ENCODE assay signal across 28 cellular contexts in genomic region chr20:5767493-5768098, GRCh38. TPM values are rescaled to one million over a fixed set of nuclear protein-coding genes. Genes with fewer than 3 reads are reported as not detected.
A peak's percentile ranks its signal among the peaks of the same experiment; 100 is the strongest.
DNase-seq lines count a peak whose midpoint lies in the region; FAIRE-seq and TF ChIP-seq lines count a peak whose summit lies in the region.
"Had no signal": no experiment of that assay in that cellular context is flagged by ENCODE, and none has a peak within 500 bp of the region (broad histone marks: within the 10 kb centered on the region; RNA-seq: fewer than 3 reads in every experiment).

No MANE protein-coding gene starts in this region.

- H3K4me3 ChIP-seq in prostate gland (no peak overlapping the region), endodermal cell (ENCODE audit: low read length) (no peak overlapping the region)
- H3K4me3 ChIP-seq: esophagus muscularis mucosa, lower lobe of right lung, spleen had no signal

- 87% methylated on average over 9 of the region's 9 CpGs for WGBS in prostate gland
- WGBS in endodermal cell (ENCODE audit: insufficient coverage in 1 of 2, insufficient read length in 1 of 2), 2 experiments: 88 to 95% methylated on average over 9 of the region's 9 CpGs

- TF ChIP-seq CTCF in prostate gland (IDR thresholded peaks at IDR 0.05) (no peak), endodermal cell (conservative IDR thresholded peaks at IDR 0.05) (no peak)

- H3K36me3 ChIP-seq in prostate gland (no peaks in the 10 kb centered on the region), endodermal cell (ENCODE audit: control insufficient read depth, insufficient read depth, low read length) (no peaks in the 10 kb centered on the region)
- H3K36me3 ChIP-seq: BE2C, WERI-Rb-1 had no signal

- H3K27me3 Mint-ChIP-seq in endodermal cell (ENCODE audit: insufficient read depth): no peaks in the 10 kb centered on the region
- H3K27me3 Mint-ChIP-seq: activated naive CD8-positive, alpha-beta T cell treated with anti-CD3 and anti-CD28 coated beads, Interleukin-2, amount 10 ng/mL, durations not matched to agents 7 days and 5 days; effector memory CD8-positive, alpha-beta T cell; stimulated activated naive CD8-positive, alpha-beta T cell treated with anti-CD3 and anti-CD28 coated beads, Interleukin-15, amount 100 ng/mL, for 72 hours had no signal

- H3K4me3 Mint-ChIP-seq in endodermal cell: no peak overlapping the region
- H3K4me3 Mint-ChIP-seq: activated naive CD8-positive, alpha-beta T cell treated with anti-CD3 and anti-CD28 coated beads, Interleukin-2, amount 10 ng/mL, durations not matched to agents 7 days and 5 days; effector memory CD8-positive, alpha-beta T cell; stimulated activated naive CD8-positive, alpha-beta T cell treated with anti-CD3 and anti-CD28 coated beads, Interleukin-15, amount 100 ng/mL, for 72 hours had no signal

- DNase-seq in NCI-H146 (lab: John Stamatoyannopoulos, UW): peak; percentile 9
- DNase-seq in NCI-H146 treated with DMSO at 0.1 percent for 48 hours (lab: John Stamatoyannopoulos, UW; ENCODE audit: unreplicated experiment): no peak
- DNase-seq in GM18507 (ENCODE audit: extremely low spot score, insufficient read length, low read depth): no peak
- peak; percentile 75 to 84 for DNase-seq in SHP77 (lab: John Stamatoyannopoulos, UW)
- peak; percentile 33 for DNase-seq in prostate gland (ENCODE audit: low spot score)
- DNase-seq in NCI-H1092 treated with DMSO at 0.1 percent for 48 hours (lab: John Stamatoyannopoulos, UW): no peak
- no peak for DNase-seq in endodermal cell
- no peak for DNase-seq in anterior cingulate cortex (lab: John Stamatoyannopoulos, UW)
- DNase-seq: activated CD4-positive, alpha-beta T cell treated with anti-CD3 and anti-CD28 coated beads, Interleukin-2, amount 50 U/mL, for 1 hour; activated naive CD8-positive, alpha-beta T cell treated with anti-CD3 and anti-CD28 coated beads, Interleukin-2, amount 10 ng/mL, durations not matched to agents 7 days and 5 days; BE2C; Caco-2; effector memory CD8-positive, alpha-beta T cell; hypothalamus; lower lobe of right lung; NCI-H1092; NCI-H774; spleen; stimulated activated CD4-positive, alpha-beta T cell treated with anti-CD3 and anti-CD28 coated beads, Interleukin-4, amount 100 ng/mL, for 24 hours; stimulated activated naive CD8-positive, alpha-beta T cell treated with anti-CD3 and anti-CD28 coated beads, Interleukin-15, amount 100 ng/mL, for 72 hours; T-helper 2 cell; trophoblast cell; WERI-Rb-1 had no signal

- no peak for TF ChIP-seq POLR2A in prostate gland (IDR thresholded peaks at IDR 0.05)

- H3K9me3 ChIP-seq in prostate gland (no peaks in the 10 kb centered on the region), endodermal cell (ENCODE audit: control insufficient read depth, low read length) (no peaks in the 10 kb centered on the region)
- H3K9me3 ChIP-seq: BE2C, Caco-2, esophagus muscularis mucosa, lower lobe of right lung, spleen had no signal

- H3K9ac ChIP-seq in endodermal cell (ENCODE audit: extremely low read depth, low read length, poor library complexity, severe bottlenecking): no peak overlapping the region

- peak overlapping the region; percentile 79 to 88 for H3K27ac ChIP-seq in prostate gland
- H3K27ac ChIP-seq in endodermal cell (ENCODE audit: low read depth, low read length): no peak overlapping the region
- H3K27ac ChIP-seq: lower lobe of right lung, WERI-Rb-1 had no signal

- H3K27me3 ChIP-seq in prostate gland (replicated peaks; ENCODE audit: insufficient read depth): no peaks in the 10 kb centered on the region
- no peaks in the 10 kb centered on the region for H3K27me3 ChIP-seq in endodermal cell (ENCODE audit: control insufficient read depth, insufficient read depth, low read length, poor library complexity, severe bottlenecking)
- H3K27me3 ChIP-seq: BE2C, esophagus muscularis mucosa, spleen had no signal

- intact Hi-C loops in prostate gland (cut with DNase I): no loop called here

- H3K36me3 Mint-ChIP-seq in endodermal cell (ENCODE audit: low read depth): peaks cover 2% of the 10 kb centered on the region

- FAIRE-seq in GM18507 (lab: Jason Lieb, UNC): peak; percentile 12
- FAIRE-seq: A204.1, frontal cortex, H1 had no signal

- no peaks in the 10 kb centered on the region for H3K9me3 Mint-ChIP-seq in endodermal cell
- H3K9me3 Mint-ChIP-seq: activated naive CD8-positive, alpha-beta T cell treated with anti-CD3 and anti-CD28 coated beads, Interleukin-2, amount 10 ng/mL, durations not matched to agents 7 days and 5 days; activated T-helper 2 cell treated with anti-CD3 and anti-CD28 coated beads, Interferon-gamma antibody, Interleukin-2, Interleukin-4, amounts not matched to agents 10 μg/mL and 5 μg/mL and 100 μg/mL, durations not matched to agents 14 hours and 24 hours and 36 hours; effector memory CD8-positive, alpha-beta T cell; stimulated activated naive CD8-positive, alpha-beta T cell treated with anti-CD3 and anti-CD28 coated beads, Interleukin-15, amount 100 ng/mL, for 72 hours had no signal

- H3K27ac Mint-ChIP-seq in endodermal cell: no peak overlapping the region
- H3K27ac Mint-ChIP-seq: activated naive CD8-positive, alpha-beta T cell treated with anti-CD3 and anti-CD28 coated beads, Interleukin-2, amount 10 ng/mL, durations not matched to agents 7 days and 5 days; activated T-helper 2 cell treated with anti-CD3 and anti-CD28 coated beads, Interferon-gamma antibody, Interleukin-2, Interleukin-4, amounts not matched to agents 10 μg/mL and 5 μg/mL and 100 μg/mL, durations not matched to agents 14 hours and 24 hours and 36 hours had no signal

- peaks cover 5% of the 10 kb centered on the region for H3K4me1 ChIP-seq in prostate gland (replicated peaks)
- H3K4me1 ChIP-seq in endodermal cell (ENCODE audit: control insufficient read depth, insufficient read depth, low read length): no peaks in the 10 kb centered on the region
- H3K4me1 ChIP-seq: BE2C, lower lobe of right lung had no signal

- peaks cover 4% of the 10 kb centered on the region for H3K4me1 Mint-ChIP-seq in endodermal cell

RNA-seq across cellular contexts. Expression of gene SHLD1, which starts 17.4 kb away (rescaled TPM):
- total RNA-seq in prostate gland (10 to 100 TPM in 1 of 2 donors, 1 to 10 TPM in 1; 6.4 to 10.5 TPM), endodermal cell (1 to 10 TPM; 4.0 to 6.6 TPM)
- 6.7 TPM for polyA plus RNA-seq in endodermal cell (2013, experiment 1 of 2)
- polyA plus RNA-seq in endodermal cell (2013, experiment 2 of 2): 7.5 TPM

Comparison
In these comparisons a context has a peak if more than half of its experiments do, and no peak if none do; other contexts are left out.
1. DNase-seq: peak in NCI-H146 (single experiment), SHP77 (2 of 2) and prostate gland (single experiment); none in NCI-H146 treated with DMSO at 0.1 percent for 48 hours (single experiment), GM18507 (single experiment), NCI-H1092 treated with DMSO at 0.1 percent for 48 hours (single experiment), endodermal cell (single experiment) and anterior cingulate cortex (0 of 58).